In the genomic region with DNA sequence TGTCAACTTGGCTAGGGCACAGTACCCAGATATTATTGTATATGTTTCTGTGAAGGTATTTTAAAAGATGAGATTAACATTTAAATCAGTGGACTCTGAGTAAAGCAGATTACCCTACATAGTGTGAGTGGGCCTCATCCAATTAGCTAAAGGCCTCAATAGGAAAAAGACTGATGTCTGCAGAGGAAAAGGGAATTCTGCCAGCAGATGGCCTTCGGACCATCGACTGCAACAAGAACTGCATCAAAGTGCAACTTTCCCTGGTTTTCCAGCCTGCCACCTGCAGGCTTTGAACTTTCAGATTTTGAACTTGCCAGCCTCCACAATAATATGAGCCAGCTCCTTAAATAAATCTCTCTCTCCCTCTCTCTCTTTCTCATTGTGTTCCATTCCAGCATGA, we compare ENCODE assay signal across 1 cellular context.
TF ChIP-seq lines count a peak whose summit lies in the region.

No MANE protein-coding gene starts in this region.

TF ChIP-seq in H1, 55 proteins besides CTCF, POLR2A, EP300 and RAD21 (continued from another document):
- TF ChIP-seq, protein P1, sequence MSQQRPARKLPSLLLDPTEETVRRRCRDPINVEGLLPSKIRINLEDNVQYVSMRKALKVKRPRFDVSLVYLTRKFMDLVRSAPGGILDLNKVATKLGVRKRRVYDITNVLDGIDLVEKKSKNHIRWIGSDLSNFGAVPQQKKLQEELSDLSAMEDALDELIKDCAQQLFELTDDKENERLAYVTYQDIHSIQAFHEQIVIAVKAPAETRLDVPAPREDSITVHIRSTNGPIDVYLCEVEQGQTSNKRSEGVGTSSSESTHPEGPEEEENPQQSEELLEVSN (IDR thresholded peaks at IDR 0.05): no peak
- no peak for TF ChIP-seq EZH2 (IDR thresholded peaks at IDR 0.05; ENCODE audit: low read depth, low read length, severe bottlenecking)
TF ChIP-seq in H1: peak in this region for 0.
